ENCODE assay signal across 1 cellular context in the genomic region with DNA sequence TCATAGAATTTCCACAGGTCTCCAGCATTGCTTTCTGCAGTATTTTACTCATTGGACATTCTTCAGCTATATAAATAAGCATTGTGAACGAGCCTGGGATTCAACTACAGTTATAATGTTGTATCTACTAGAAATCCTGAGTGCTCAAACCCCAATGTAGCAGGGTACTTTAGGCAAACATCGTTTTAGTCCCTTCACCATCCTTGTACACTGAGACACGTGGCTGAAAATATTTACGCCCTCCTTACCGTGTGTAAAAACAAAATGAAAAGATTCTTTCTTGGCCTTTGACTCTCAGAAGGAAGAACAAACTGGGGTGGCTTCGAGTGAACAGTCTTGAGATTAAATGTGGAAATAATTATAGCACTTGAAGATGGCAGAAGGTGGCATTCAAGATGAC.
TF ChIP-seq lines count a peak whose summit lies in the region.

No MANE protein-coding gene starts in this region.

TF ChIP-seq in GM23338, 12 proteins besides CTCF, POLR2A, EP300 and RAD21 (continued from another document):
- no peak for TF ChIP-seq EZH2phosphoT487 (IDR thresholded peaks at IDR 0.05; ENCODE audit: unreplicated experiment)
